In the genomic region with DNA sequence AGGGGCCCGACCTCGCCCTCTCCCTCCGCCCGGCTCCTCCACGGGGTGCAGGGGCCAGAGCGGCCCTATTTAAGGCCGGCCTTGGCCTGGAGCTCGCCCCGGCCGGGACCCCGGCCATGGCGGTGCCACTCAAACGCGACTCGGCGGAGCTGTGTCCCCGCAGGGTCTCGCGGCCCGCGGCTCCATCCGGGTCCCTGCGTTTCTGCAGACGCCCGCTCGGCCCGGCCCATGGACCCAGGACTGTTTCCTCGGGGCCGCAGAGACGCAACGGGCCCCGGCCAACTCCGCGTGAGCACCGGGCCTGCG, we compare ENCODE assay signal across 8 cellular contexts. TPM values are rescaled to one million over a fixed set of nuclear protein-coding genes. Genes with fewer than 3 reads are reported as not detected.
A peak's percentile ranks its signal among the peaks of the same experiment; 100 is the strongest.
DNase-seq lines count a peak whose midpoint lies in the region; ATAC-seq and TF ChIP-seq lines count a peak whose summit lies in the region.

No MANE protein-coding gene starts in this region.

- no peak for ATAC-seq in activated T-helper 17 cell treated with anti-CD3 and anti-CD28 coated beads, Interleukin-2, amount 50 U/mL, for 72 hours (replicated peaks)

- H3K4me1 ChIP-seq in thyroid gland: peaks cover 14 to 29% of the 10 kb centered on the region in 2 donors

- intact Hi-C loops in thyroid gland (cut with DNase I): loop anchor here (5.0 kb wide), 1 partner anchor 211 kb away; a partner anchor contains a TSS

- POLR2A ChIA-PET in AG04449 (lab: Yijun Ruan, JAX): interaction anchor here (1.1 to 1.3 kb wide), 2 partner anchors 9 to 66 kb away, joined by 5 to 7 read pairs; no protein-coding TSS in a partner anchor

- H3K27ac Mint-ChIP-seq in activated T-helper 17 cell treated with anti-CD3 and anti-CD28 coated beads, Interleukin-2, amount 50 U/mL, for 72 hours: peak overlapping the region; percentile 56

- CTCF ChIA-PET in AG04449 (lab: Yijun Ruan, JAX): interaction anchor here (0.6 to 2.6 kb wide), 8 partner anchors 20 to 354 kb away, joined by 3 to 25 read pairs (median 4); no protein-coding TSS in a partner anchor

- no peaks in the 10 kb centered on the region for H3K9me3 ChIP-seq in thyroid gland

- H3K4me1 Mint-ChIP-seq in activated T-helper 17 cell treated with anti-CD3 and anti-CD28 coated beads, Interleukin-2, amount 50 U/mL, for 72 hours: peaks cover 7% of the 10 kb centered on the region

- H3K36me3 ChIP-seq in H7 (replicated peaks; ENCODE audit: control insufficient read depth, insufficient read depth, low read length) (no peaks in the 10 kb centered on the region), kidney epithelial cell (ENCODE audit: control insufficient read depth, insufficient read depth, low read length) (no peaks in the 10 kb centered on the region), thyroid gland (no peaks in the 10 kb centered on the region)

- H3K4me3 ChIP-seq in AG04449 (ENCODE audit: low read depth, low read length) (peak overlapping the region; percentile 68), H7 (ENCODE audit: insufficient read depth, low read depth, low read length) (peak overlapping the region; percentile 82), kidney epithelial cell (ENCODE audit: low read depth, low read length) (peak overlapping the region; percentile 82), thyroid gland (replicated peaks in 1 of 3) (peak overlapping the region; percentile 78 to 88 (median 88))

- H3K27ac ChIP-seq in thyroid gland: peak overlapping the region; percentile 67 to 95 (median 90)

- H3K4me3 Mint-ChIP-seq in activated T-helper 17 cell treated with anti-CD3 and anti-CD28 coated beads, Interleukin-2, amount 50 U/mL, for 72 hours: peak overlapping the region; percentile 67

- DNase-seq in AG04449 (ENCODE audit: low read depth, low spot score) (no peak), H7 (peak; percentile 87), kidney epithelial cell (ENCODE audit: low read depth) (no peak), thyroid gland (no peak), OCI-M2 (lab: John Stamatoyannopoulos, UW; ENCODE audit: unreplicated experiment) (no peak), DMS53 treated with DMSO at 0.1 percent for 48 hours (lab: John Stamatoyannopoulos, UW; ENCODE audit: unreplicated experiment) (no peak), NCI-H2107 treated with DMSO at 0.1 percent for 48 hours (lab: John Stamatoyannopoulos, UW; ENCODE audit: unreplicated experiment) (no peak)

- H3K27me3 ChIP-seq in H7 (ENCODE audit: control insufficient read depth, insufficient read depth, low read length) (no peaks in the 10 kb centered on the region), kidney epithelial cell (ENCODE audit: control insufficient read depth, insufficient read depth, low read length) (no peaks in the 10 kb centered on the region), thyroid gland (no peaks in the 10 kb centered on the region)

- WGBS in thyroid gland, 2 donors: no CpG with 5 or more reads among the region's 36 CpGs

- TF ChIP-seq CTCF in AG04449 (IDR thresholded peaks at IDR 0.05; ENCODE audit: insufficient read depth, low read length, missing control alignments): no peak
- no peak for TF ChIP-seq CTCF in kidney epithelial cell (IDR thresholded peaks at IDR 0.05; ENCODE audit: insufficient read depth, low read length, poor library complexity, severe bottlenecking)
- no peak for TF ChIP-seq CTCF in thyroid gland (IDR thresholded peaks at IDR 0.05)

- no peaks in the 10 kb centered on the region for H3K27me3 Mint-ChIP-seq in activated T-helper 17 cell treated with anti-CD3 and anti-CD28 coated beads, Interleukin-2, amount 50 U/mL, for 72 hours

- TF ChIP-seq POLR2A in thyroid gland (IDR thresholded peaks at IDR 0.05): no peak

- no peaks in the 10 kb centered on the region for H3K9me3 Mint-ChIP-seq in activated T-helper 17 cell treated with anti-CD3 and anti-CD28 coated beads, Interleukin-2, amount 50 U/mL, for 72 hours

- H3K36me3 Mint-ChIP-seq in activated T-helper 17 cell treated with anti-CD3 and anti-CD28 coated beads, Interleukin-2, amount 50 U/mL, for 72 hours (ENCODE audit: low read depth): peaks cover 6% of the 10 kb centered on the region

RNA-seq across cellular contexts. Expression of a gene that starts 0.7 kb away (rescaled TPM):
- 50.7 and 66.1 TPM in 2 replicates for total RNA-seq in H7 (2014; rRNA removed; shearing (Covaris generic))
- 10 to 100 TPM; 28.2 to 37.7 TPM for total RNA-seq in activated T-helper 17 cell treated with anti-CD3 and anti-CD28 coated beads, Interleukin-2, amount 50 U/mL, for 72 hours
- total RNA-seq in kidney epithelial cell: 60.3 and 64.8 TPM in 2 replicates
- total RNA-seq in thyroid gland: 10 to 100 TPM; 23.5 to 35.3 (median 25.6) TPM

RNA-seq across cellular contexts. Expression of a gene that starts 22.9 kb away (rescaled TPM):
- total RNA-seq in H7 (2014; rRNA removed; shearing (Covaris generic)): 16.6 and 19.3 TPM in 2 replicates
- total RNA-seq in activated T-helper 17 cell treated with anti-CD3 and anti-CD28 coated beads, Interleukin-2, amount 50 U/mL, for 72 hours: 1 to 10 TPM; 7.8 to 9.7 TPM
- total RNA-seq in kidney epithelial cell (26.0 and 26.6 TPM in 2 replicates), thyroid gland (10 to 100 TPM; 18.4 to 33.6 (median 22.4) TPM)
